ENCODE assay signal across 20 cellular contexts in genomic region chr4:110625593-110626292, GRCh38. TPM values are rescaled to one million over a fixed set of nuclear protein-coding genes. Genes with fewer than 3 reads are reported as not detected.
"Had no signal": no experiment of that assay in that cellular context is flagged by ENCODE, and none has a peak within 500 bp of the region (broad histone marks: within the 10 kb centered on the region; RNA-seq: fewer than 3 reads in every experiment).

No MANE protein-coding gene starts in this region.

- FAIRE-seq: endometrium had no signal

- H3K9me3 ChIP-seq: colonic mucosa, gastrocnemius medialis, upper lobe of right lung had no signal

- H3K9me3 Mint-ChIP-seq: central memory CD8-positive, alpha-beta T cell had no signal

- DNase-seq: activated CD4-positive, alpha-beta T cell treated with anti-CD3 and anti-CD28 coated beads, Interleukin-2, amount 50 U/mL, for 48 hours; activated naive CD8-positive, alpha-beta T cell treated with anti-CD3 and anti-CD28 coated beads for 36 hours; activated T-cell treated with anti-CD3 and anti-CD28 coated beads for 4 hours; colonic mucosa; gastrocnemius medialis; head of caudate nucleus; immature natural killer cell; natural killer cell; posterior cingulate gyrus; stimulated activated CD4-positive, alpha-beta T cell treated with anti-CD3 and anti-CD28 coated beads, Interleukin-12 subunit alpha, Interleukin-12 subunit beta, amount 100 ng/mL, for 4 hours; stimulated activated CD4-positive, alpha-beta T cell treated with anti-CD3 and anti-CD28 coated beads, Interleukin-1b, Interleukin-23, amount 100 ng/mL, for 48 hours; stimulated activated CD8-positive, alpha-beta memory T cell treated with anti-CD3 and anti-CD28 coated beads, Interleukin-4, amount 100 ng/mL, for 48 hours; stimulated activated naive CD4-positive, alpha-beta T cell; upper lobe of right lung had no signal

- ATAC-seq: gastrocnemius medialis, natural killer cell, upper lobe of right lung had no signal

- H3K36me3 Mint-ChIP-seq: immature natural killer cell had no signal

- H3K4me3 ChIP-seq: colonic mucosa, gastrocnemius medialis, upper lobe of right lung had no signal

- H3K27ac Mint-ChIP-seq: activated naive CD8-positive, alpha-beta T cell treated with anti-CD3 and anti-CD28 coated beads for 36 hours; immature natural killer cell; natural killer cell; T-helper 1 cell treated with Interleukin-12 subunit alpha and Interleukin-12 subunit beta and Interleukin-4 antibody, amounts not matched to agents 30 μg/mL and 1 μg/mL, for 36 hours had no signal

- H3K4me3 Mint-ChIP-seq: activated naive CD8-positive, alpha-beta T cell treated with anti-CD3 and anti-CD28 coated beads for 36 hours; central memory CD8-positive, alpha-beta T cell; immature natural killer cell; natural killer cell; T-helper 1 cell treated with Interleukin-12 subunit alpha and Interleukin-12 subunit beta and Interleukin-4 antibody, amounts not matched to agents 30 μg/mL and 1 μg/mL, for 36 hours had no signal

- H3K36me3 ChIP-seq: colonic mucosa, gastrocnemius medialis, upper lobe of right lung had no signal

- H3K27ac ChIP-seq: colonic mucosa, gastrocnemius medialis, upper lobe of right lung, VCaP had no signal

RNA-seq across cellular contexts. Expression of gene PITX2, which starts 2.9 kb away (rescaled TPM):
- total RNA-seq: activated naive CD8-positive, alpha-beta T cell treated with anti-CD3 and anti-CD28 coated beads for 36 hours; liver; mesenteric fat pad; natural killer cell; upper lobe of right lung had no signal
- polyA plus RNA-seq: immature natural killer cell had no signal
